In the genomic region with DNA sequence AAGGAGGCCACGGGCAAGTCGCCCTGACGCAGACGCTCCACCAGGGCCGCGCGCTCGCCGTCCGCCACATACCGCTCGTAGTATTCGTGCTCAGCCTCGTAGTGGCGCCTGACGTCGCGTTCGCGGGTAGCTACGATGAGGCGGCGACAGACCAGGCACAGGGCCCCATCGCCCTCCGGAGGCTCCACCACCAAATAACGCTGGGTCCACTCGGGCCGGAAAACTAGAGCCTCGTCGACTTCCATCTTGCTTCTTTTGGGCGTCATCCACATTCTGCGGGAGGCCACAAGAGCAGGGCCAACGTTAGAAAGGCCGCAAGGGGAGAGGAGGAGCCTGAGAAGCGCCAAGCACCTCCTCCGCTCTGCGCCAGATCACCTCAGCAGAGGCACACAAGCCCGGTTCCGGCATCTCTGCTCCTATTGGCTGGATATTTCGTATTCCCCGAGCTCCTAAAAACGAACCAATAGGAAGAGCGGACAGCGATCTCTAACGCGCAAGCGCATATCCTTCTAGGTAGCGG, we compare ENCODE assay signal across 9 cellular contexts. TPM values are rescaled to one million over a fixed set of nuclear protein-coding genes. Genes with fewer than 3 reads are reported as not detected.
DNase-seq lines count a peak whose midpoint lies in the region; ATAC-seq and TF ChIP-seq lines count a peak whose summit lies in the region.
"Had no signal": no experiment of that assay in that cellular context is flagged by ENCODE, and none has a peak within 500 bp of the region (broad histone marks: within the 10 kb centered on the region; RNA-seq: fewer than 3 reads in every experiment).

A gene (minus strand): TSS at position 326 of the 520 bp plus-strand sequence. CDS start 54 bp downstream, at position 272.

- H3K79me2 ChIP-seq in osteoblast (ENCODE audit: insufficient read depth, low read length): peaks cover 65% of the 10 kb centered on the region

- no peaks in the 10 kb centered on the region for H3K9me3 ChIP-seq in osteoblast (ENCODE audit: low read depth, low read length)

- no peaks in the 10 kb centered on the region for H3K9me3 Mint-ChIP-seq in T-helper 2 cell treated with Interferon-gamma antibody and Interleukin-4, amounts not matched to agents 5 μg/mL and 100 μg/mL, for 36 hours
- H3K9me3 Mint-ChIP-seq: IgD-negative memory B cell had no signal

- H3K27me3 ChIP-seq in osteoblast (ENCODE audit: insufficient read depth, low read length): no peaks in the 10 kb centered on the region

- H3K27me3 Mint-ChIP-seq in T-helper 2 cell treated with Interferon-gamma antibody and Interleukin-4, amounts not matched to agents 5 μg/mL and 100 μg/mL, for 36 hours (ENCODE audit: low read depth): no peaks in the 10 kb centered on the region
- H3K27me3 Mint-ChIP-seq: IgD-negative memory B cell had no signal

- peak within 1 kb of the TSS; percentile 93 for H2AFZ ChIP-seq in osteoblast (ENCODE audit: low read length)

- H3K4me1 Mint-ChIP-seq in T-helper 2 cell treated with Interferon-gamma antibody and Interleukin-4, amounts not matched to agents 5 μg/mL and 100 μg/mL, for 36 hours (ENCODE audit: low read depth): peaks cover 42% of the 10 kb centered on the region

- H3K4me3 ChIP-seq in fibroblast of pulmonary artery (replicated peaks; ENCODE audit: low read depth, low read length) (peak within 1 kb of the TSS; percentile 90), osteoblast (ENCODE audit: insufficient read depth, low read length) (peak within 1 kb of the TSS; percentile 85)

- peak within 1 kb of the TSS; percentile 97 for H3K4me2 ChIP-seq in osteoblast (ENCODE audit: insufficient read depth, low read length)

- peak within 1 kb of the TSS; percentile 96 for H3K27ac ChIP-seq in osteoblast (ENCODE audit: low read depth, low read length)

- no peak for DNase-seq in A172 (ENCODE audit: low spot score)
- DNase-seq in T-helper 2 cell treated with Interferon-gamma antibody and Interleukin-4, amounts not matched to agents 5 μg/mL and 100 μg/mL, for 36 hours (ENCODE audit: low spot score): peak; percentile 99
- DNase-seq in fibroblast of pulmonary artery (ENCODE audit: low read depth): no peak
- peak; percentile 96 for DNase-seq in osteoblast (ENCODE audit: insufficient read length, low spot score, missing footprints)
- DNase-seq in NCI-H2227 (lab: John Stamatoyannopoulos, UW; ENCODE audit: unreplicated experiment): no peak
- DNase-seq in DMS114 treated with DMSO at 0.1 percent for 48 hours (lab: John Stamatoyannopoulos, UW; ENCODE audit: unreplicated experiment): no peak

- ATAC-seq in GM18867 (IDR thresholded peaks at IDR 0.05; ENCODE audit: unreplicated experiment) (peak; percentile 85), HG03060 (IDR thresholded peaks at IDR 0.05; ENCODE audit: low read depth, unreplicated experiment) (peak; percentile 4)

- peaks cover 50% of the 10 kb centered on the region for H3K36me3 Mint-ChIP-seq in T-helper 2 cell treated with Interferon-gamma antibody and Interleukin-4, amounts not matched to agents 5 μg/mL and 100 μg/mL, for 36 hours (ENCODE audit: low read depth)

- TF ChIP-seq CTCF in fibroblast of pulmonary artery (IDR thresholded peaks at IDR 0.05; ENCODE audit: low read length, missing control alignments): peak; percentile 6
- no peak for TF ChIP-seq CTCF in osteoblast (IDR thresholded peaks at IDR 0.05; ENCODE audit: extremely low read depth, low read depth, low read length)

- H3K4me3 Mint-ChIP-seq in T-helper 2 cell treated with Interferon-gamma antibody and Interleukin-4, amounts not matched to agents 5 μg/mL and 100 μg/mL, for 36 hours: no peak within 1 kb of the TSS
- H3K4me3 Mint-ChIP-seq: IgD-negative memory B cell had no signal

- no peak within 1 kb of the TSS for H3K27ac Mint-ChIP-seq in T-helper 2 cell treated with Interferon-gamma antibody and Interleukin-4, amounts not matched to agents 5 μg/mL and 100 μg/mL, for 36 hours
- H3K27ac Mint-ChIP-seq: IgD-negative memory B cell had no signal

- peaks cover 27% of the 10 kb centered on the region for H4K20me1 ChIP-seq in osteoblast (ENCODE audit: insufficient read depth, low read length)

- H3K4me1 ChIP-seq in osteoblast (ENCODE audit: insufficient read depth, low read length): peaks cover 38% of the 10 kb centered on the region

- H3K36me3 ChIP-seq in osteoblast (ENCODE audit: insufficient read depth, low read length): peaks cover 32% of the 10 kb centered on the region

RNA-seq across cellular contexts. Expression of the gene that starts here (rescaled TPM):
- 15.1 and 24.2 TPM in 2 replicates for total RNA-seq in A172 (2014; rRNA removed; shearing (Covaris generic))
- 22.8 and 28.0 TPM in 2 replicates for total RNA-seq in osteoblast

Comparison
In these comparisons a context has a peak if more than half of its experiments do, and no peak if none do; other contexts are left out.
1. DNase-seq: peak in T-helper 2 cell treated with Interferon-gamma antibody and Interleukin-4, amounts not matched to agents 5 μg/mL and 100 μg/mL, for 36 hours (single experiment) and osteoblast (single experiment); none in A172 (single experiment), fibroblast of pulmonary artery (single experiment), NCI-H2227 (single experiment) and DMS114 treated with DMSO at 0.1 percent for 48 hours (single experiment).